ENCODE assay signal across 18 cellular contexts in genomic region chrY:14522380-14522950, GRCh38. TPM values are rescaled to one million over a fixed set of nuclear protein-coding genes. Genes with fewer than 3 reads are reported as not detected.
A peak's percentile ranks its signal among the peaks of the same experiment; 100 is the strongest.
DNase-seq lines count a peak whose midpoint lies in the region; ATAC-seq, FAIRE-seq and TF ChIP-seq lines count a peak whose summit lies in the region.
"Had no signal": no experiment of that assay in that cellular context is flagged by ENCODE, and none has a peak within 500 bp of the region (broad histone marks: within the 10 kb centered on the region; RNA-seq: fewer than 3 reads in every experiment).

No MANE protein-coding gene starts in this region.

- no peaks in the 10 kb centered on the region for H3K9me2 ChIP-seq in neural cell (ENCODE audit: insufficient read depth, low read length)

- DNase-seq in EH (ENCODE audit: low read depth) (peak; percentile 58), foreskin fibroblast (peak in 1 of 2 donors; percentile 54), GM20000 (ENCODE audit: low spot score) (no peak), omental fat pad (ENCODE audit: low spot score) (no peak), GM12892 (ENCODE audit: insufficient read length) (no peak)
- DNase-seq: activated CD4-positive, alpha-beta T cell treated with anti-CD3 and anti-CD28 coated beads, Interleukin-2, amount 10 ng/mL, durations not matched to agents 24 days and 14 days; activated naive CD8-positive, alpha-beta T cell treated with anti-CD3 and anti-CD28 coated beads, Interleukin-2, amount 10 ng/mL, durations not matched to agents 7 days and 5 days; Calu3; cerebellar nuclear complex; erythroblast; H9; NCI-H1092 treated with DMSO at 0.1 percent for 48 hours; NCI-H2227 treated with DMSO at 0.1 percent for 48 hours; SHP77 treated with DMSO at 0.1 percent for 48 hours had no signal

- H3K27me3 ChIP-seq in OCI-LY3 (ENCODE audit: low read depth, low read length) (0 out of 2 replicates have a peak, but pooled peaks cover 3% of the 10 kb centered on the region), neural cell (ENCODE audit: insufficient read depth, low read depth, low read length) (no peaks in the 10 kb centered on the region)

- H3K9ac ChIP-seq in OCI-LY3 (ENCODE audit: low read length) (no peak overlapping the region), neural cell (ENCODE audit: low read length) (peak overlapping the region; percentile 49)

- TF ChIP-seq CTCF in OCI-LY3 (IDR thresholded peaks at IDR 0.05; ENCODE audit: low read depth, low read length) (no peak), foreskin fibroblast (IDR thresholded peaks at IDR 0.05; ENCODE audit: low read depth, low read length) (no peak), neural cell (IDR thresholded peaks at IDR 0.05; ENCODE audit: poor library complexity, severe bottlenecking) (no peak), GM20000 (IDR thresholded peaks at IDR 0.05; ENCODE audit: extremely low read depth, missing control alignments) (no peak), omental fat pad (IDR thresholded peaks at IDR 0.05) (no peak)

- H3K79me2 ChIP-seq in OCI-LY3 (ENCODE audit: low read length) (peaks cover 29% of the 10 kb centered on the region), neural cell (replicated peaks; ENCODE audit: insufficient read depth, low read length) (peaks cover 13% of the 10 kb centered on the region)

- H3K4me1 ChIP-seq in OCI-LY3 (ENCODE audit: low read length), result peaks cover 25% of the 10 kb centered on the region

- no peak overlapping the region for H3K27ac ChIP-seq in OCI-LY3 (ENCODE audit: low read length)
- H3K27ac ChIP-seq in neural cell (ENCODE audit: low read length), result peak overlapping the region; percentile 24

- no peak for TF ChIP-seq EP300 in neural cell (conservative IDR thresholded peaks at IDR 0.05; ENCODE audit: poor library complexity, severe bottlenecking)

- no peak for TF ChIP-seq RAD21 in neural cell (conservative IDR thresholded peaks at IDR 0.05)

- H2AFZ ChIP-seq in OCI-LY3 (ENCODE audit: low read depth, low read length), result no peak overlapping the region
- peak overlapping the region; percentile 21 for H2AFZ ChIP-seq in neural cell (ENCODE audit: low read depth, low read length)

- TF ChIP-seq POLR2A in GM12892 (IDR thresholded peaks at IDR 0.05; ENCODE audit: low read depth, low read length), result no peak

- H4K20me1 ChIP-seq in OCI-LY3 (ENCODE audit: insufficient read depth, low read length) (peaks cover 8% of the 10 kb centered on the region), neural cell (ENCODE audit: insufficient read depth) (no peaks in the 10 kb centered on the region)

- peak overlapping the region; percentile 83 for H3K4me2 ChIP-seq in OCI-LY3 (ENCODE audit: low read length)
- peak overlapping the region; percentile 25 for H3K4me2 ChIP-seq in neural cell (ENCODE audit: low read length)

- peak overlapping the region; percentile 88 for H3K4me3 ChIP-seq in OCI-LY3 (ENCODE audit: low read length)
- H3K4me3 ChIP-seq in foreskin fibroblast (ENCODE audit: low read depth in 1 of 2, low read length in 2 of 2), result peak overlapping the region; percentile 69 to 73
- H3K4me3 ChIP-seq in neural cell (ENCODE audit: low read length), result peak overlapping the region; percentile 77

- H3K9me3 ChIP-seq in OCI-LY3 (ENCODE audit: insufficient read depth, low read length) (no peaks in the 10 kb centered on the region), neural cell (ENCODE audit: low read length) (no peaks in the 10 kb centered on the region)

- no peak for FAIRE-seq in GM12892 (lab: Jason Lieb, UNC)

- no peaks in the 10 kb centered on the region for H3K36me3 ChIP-seq in OCI-LY3 (replicated peaks; ENCODE audit: low read depth, low read length)
- no peaks in the 10 kb centered on the region for H3K36me3 ChIP-seq in neural cell (ENCODE audit: insufficient read depth, low read length)

- ATAC-seq in omental fat pad (ENCODE audit: low FRiP score), result no peak
- ATAC-seq in GM19452 (IDR thresholded peaks at IDR 0.05; ENCODE audit: unreplicated experiment), result no peak
- ATAC-seq: natural killer cell treated with Interleukin-12 subunit alpha and Interleukin-12 subunit beta and Interleukin-15 and Interleukin-18, amount 100 ng/mL, for 72 hours had no signal

- no peaks in the 10 kb centered on the region for H3F3A ChIP-seq in neural cell (ENCODE audit: insufficient read depth, low read length, poor library complexity, severe bottlenecking)

TF ChIP-seq in neural cell, 6 proteins besides CTCF, POLR2A, EP300 and RAD21:
- TF ChIP-seq POLR2AphosphoS5 (IDR thresholded peaks at IDR 0.05) (no peak), MXI1 (conservative IDR thresholded peaks at IDR 0.05; ENCODE audit: poor library complexity, severe bottlenecking) (no peak), REST (IDR thresholded peaks at IDR 0.05; ENCODE audit: borderline replicate concordance) (no peak), EZH2 (IDR thresholded peaks at IDR 0.05; ENCODE audit: borderline replicate concordance, insufficient read depth, low read length, poor library complexity, severe bottlenecking) (no peak), TAF1 (IDR thresholded peaks at IDR 0.05; ENCODE audit: low read depth) (no peak), SMC3 (conservative IDR thresholded peaks at IDR 0.05; ENCODE audit: poor library complexity) (no peak)

RNA-seq across cellular contexts. Expression of gene NLGN4Y, which starts 1.9 kb away (rescaled TPM):
- polyA plus RNA-seq in neural cell, result 12.8 and 15.2 TPM in 2 replicates
- polyA minus RNA-seq in neural cell, result 54.3 and 91.6 TPM in 2 replicates
- total RNA-seq in omental fat pad, result 10 to 100 TPM in 2 of 4 donors, not detected in 2; 15.5 to 21.8 TPM
- polyA plus RNA-seq in GM12892 (2012; ENCODE audit: missing spikeins), result not detected
- total RNA-seq: Calu3, H9 had no signal
